ENCODE assay signal across 15 cellular contexts in the genomic region with DNA sequence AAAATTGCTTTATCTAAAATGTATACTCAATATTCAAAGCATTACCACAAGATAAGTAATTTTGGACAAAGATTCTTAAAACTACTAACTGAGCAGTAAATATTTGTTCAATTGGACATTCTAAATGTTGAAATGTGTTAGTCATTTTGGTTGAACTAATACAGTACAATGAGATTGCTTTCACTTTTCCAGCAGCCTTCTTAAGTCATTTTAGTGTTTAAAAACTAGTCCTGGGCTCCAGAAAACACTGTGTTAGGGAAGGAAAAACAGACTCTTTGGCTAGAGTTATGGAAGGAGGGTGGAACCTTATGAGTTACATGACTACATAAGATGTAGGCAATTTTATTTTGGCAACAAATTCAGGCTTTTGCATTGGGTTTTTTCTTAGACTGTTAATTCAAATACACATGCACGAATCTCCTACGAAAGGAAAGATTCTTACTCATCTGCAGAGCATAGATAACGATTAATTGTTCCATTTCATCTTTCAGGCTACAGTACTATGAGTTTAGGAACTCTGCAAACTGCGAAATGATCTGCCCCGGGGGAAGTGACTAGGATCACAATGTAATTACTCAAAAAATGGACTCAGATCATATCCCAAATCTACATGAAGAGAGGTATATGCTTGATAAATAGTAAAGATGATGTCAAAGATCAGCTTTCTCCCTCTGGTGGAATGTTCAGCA.
DNase-seq lines count a peak whose midpoint lies in the region; ATAC-seq and TF ChIP-seq lines count a peak whose summit lies in the region.
"Had no signal": no experiment of that assay in that cellular context is flagged by ENCODE, and none has a peak within 500 bp of the region (broad histone marks: within the 10 kb centered on the region; RNA-seq: fewer than 3 reads in every experiment).

No MANE protein-coding gene starts in this region.

- no peaks in the 10 kb centered on the region for H3K36me3 ChIP-seq in right atrium auricular region
- no peaks in the 10 kb centered on the region for H3K36me3 ChIP-seq in upper lobe of right lung

- H3K4me1 ChIP-seq in right atrium auricular region (no peaks in the 10 kb centered on the region), upper lobe of right lung (no peaks in the 10 kb centered on the region)

- H3K27ac ChIP-seq in right atrium auricular region (peak overlapping the region in 1 of 2 donors; percentile 37), coronary artery (peak overlapping the region in 1 of 2 donors; percentile 6), upper lobe of right lung (no peak overlapping the region)

- intact Hi-C loops in Right ventricle myocardium inferior (cut with DNase I) = no loop called here
- intact Hi-C loops in upper lobe of right lung (cut with DNase I) = no loop called here

- no peak overlapping the region for H3K4me3 ChIP-seq in right atrium auricular region
- H3K4me3 ChIP-seq in coronary artery = peak overlapping the region; percentile 29
- peak overlapping the region; percentile 14 for H3K4me3 ChIP-seq in upper lobe of right lung

- H3K27me3 ChIP-seq in right atrium auricular region (no peaks in the 10 kb centered on the region), upper lobe of right lung (no peaks in the 10 kb centered on the region)

- no peak for TF ChIP-seq CTCF in right atrium auricular region (IDR thresholded peaks at IDR 0.05)
- no peak for TF ChIP-seq CTCF in coronary artery (IDR thresholded peaks at IDR 0.05)
- no peak for TF ChIP-seq CTCF in upper lobe of right lung (IDR thresholded peaks at IDR 0.05)

- peak; percentile 23 for ATAC-seq in Right ventricle myocardium inferior
- ATAC-seq in upper lobe of right lung = no peak
- no peak for ATAC-seq in GM21423 (IDR thresholded peaks at IDR 0.05; ENCODE audit: unreplicated experiment)
- ATAC-seq in HG02981 (IDR thresholded peaks at IDR 0.05; ENCODE audit: unreplicated experiment) = no peak
- ATAC-seq: HCT116 had no signal

- DNase-seq in Right ventricle myocardium inferior (ENCODE audit: missing footprints) (no peak), right atrium auricular region (ENCODE audit: low spot score) (no peak), coronary artery (ENCODE audit: low spot score) (no peak), kidney tubule cell (ENCODE audit: low spot score) (peak; percentile 4), upper lobe of right lung (no peak), 8988T (no peak)
- DNase-seq: activated CD4-positive, alpha-beta memory T cell treated with anti-CD3 and anti-CD28 coated beads, Interleukin-2, amount 10 ng/mL, durations not matched to agents 7 days and 5 days; activated effector memory CD4-positive, alpha-beta T cell treated with Interleukin-2 at 50 U/mL for 16 hours; glutamatergic neuron; NCI-H1105 treated with DMSO at 0.1 percent for 48 hours; NCI-H510A treated with DMSO at 0.1 percent for 48 hours; nephron progenitor cell had no signal

- H3K9me3 ChIP-seq in right atrium auricular region = peaks cover 0 to 4% of the 10 kb centered on the region in 2 donors
- no peaks in the 10 kb centered on the region for H3K9me3 ChIP-seq in upper lobe of right lung

Comparison
In these comparisons a context has a peak if more than half of its experiments do, and no peak if none do; other contexts are left out.
1. H3K4me3 ChIP-seq: peak in coronary artery (single experiment) and upper lobe of right lung (single experiment); none in right atrium auricular region (0 of 2).